Comparison of ENCODE assay signal across 10 cellular contexts in genomic region chr3:134651347-134652041, GRCh38. TPM values are rescaled to one million over a fixed set of nuclear protein-coding genes. Genes with fewer than 3 reads are reported as not detected.
DNase-seq lines count a peak whose midpoint lies in the region; ATAC-seq and TF ChIP-seq lines count a peak whose summit lies in the region.
"Had no signal": no experiment of that assay in that cellular context is flagged by ENCODE, and none has a peak within 500 bp of the region (broad histone marks: within the 10 kb centered on the region; RNA-seq: fewer than 3 reads in every experiment).

No MANE protein-coding gene starts in this region.

- WGBS in stomach, 5 donors = 6 to 12% (median 9%) methylated on average over 15 to 17 of the region's 17 CpGs

- H3K9me3 ChIP-seq in stomach = no peaks in the 10 kb centered on the region

- peaks cover 13 to 33% (median 22%) of the 10 kb centered on the region in 4 donors for H3K4me1 ChIP-seq in stomach

- TF ChIP-seq POLR2A in stomach (IDR thresholded peaks at IDR 0.05) = no peak

- TF ChIP-seq CTCF in HFF-Myc (IDR thresholded peaks at IDR 0.05; ENCODE audit: low read depth, low read length, missing control alignments) (no peak), kidney epithelial cell (IDR thresholded peaks at IDR 0.05; ENCODE audit: insufficient read depth, low read length, poor library complexity, severe bottlenecking) (no peak), stomach (IDR thresholded peaks at IDR 0.05) (no peak)

- H3K27ac ChIP-seq in caudate nucleus (ENCODE audit: low read depth, low read length) (peak overlapping the region; percentile 87), stomach (peak overlapping the region in 4 of 5 donors; percentile 18 to 70 (median 42))

- H3K4me3 ChIP-seq in HFF-Myc (replicated peaks; ENCODE audit: low read depth, low read length) = peak overlapping the region; percentile 27
- H3K4me3 ChIP-seq in kidney epithelial cell (ENCODE audit: low read depth, low read length) = peak overlapping the region; percentile 37
- peak overlapping the region; percentile 51 to 63 (median 57) for H3K4me3 ChIP-seq in stomach

- intact Hi-C loops in stomach (cut with DNase I; ENCODE audit: low total_unique reads) = no loop called here

- DNase-seq in HFF-Myc (ENCODE audit: extremely low read depth, low read depth) (no peak), caudate nucleus (lab: John Stamatoyannopoulos, UW) (peak in 15 of 61 donors; percentile 2 to 76 (median 31)), kidney epithelial cell (ENCODE audit: low read depth) (no peak), stomach (peak; percentile 69), NCI-H1048 (lab: John Stamatoyannopoulos, UW) (no peak)
- DNase-seq: NCI-H446 treated with DMSO at 0.1 percent for 48 hours; stimulated activated CD4-positive, alpha-beta T cell treated with anti-CD3 and anti-CD28 coated beads, Interleukin-1b, Interleukin-23, amount 100 ng/mL, for 48 hours had no signal

- H3K27me3 ChIP-seq in kidney epithelial cell (ENCODE audit: control insufficient read depth, insufficient read depth, low read length) (peaks cover 10% of the 10 kb centered on the region), stomach (peaks cover 0 to 12% (median 10%) of the 10 kb centered on the region in 3 donors)

- ATAC-seq in GM19324 (IDR thresholded peaks at IDR 0.05; ENCODE audit: low FRiP score, unreplicated experiment) (no peak), GM21381 (IDR thresholded peaks at IDR 0.05; ENCODE audit: unreplicated experiment) (no peak), GM18909 (IDR thresholded peaks at IDR 0.05; ENCODE audit: poor library complexity, unreplicated experiment) (no peak)

- no peak for TF ChIP-seq EP300 in stomach (IDR thresholded peaks at IDR 0.05)

- H3K36me3 ChIP-seq in kidney epithelial cell (ENCODE audit: control insufficient read depth, insufficient read depth, low read length) (no peaks in the 10 kb centered on the region), stomach (no peaks in the 10 kb centered on the region)

RNA-seq across cellular contexts. Expression of gene KY, which starts 0.7 kb away (rescaled TPM):
- total RNA-seq in kidney epithelial cell (0.04 and 0.27 TPM in 2 replicates), stomach (1 to 10 TPM in 1 of 5 donors, under 1 TPM in 1, not detected in 3; 0.55 to 3.6 TPM)
- under 1 TPM; 0.12 to 0.31 (median 0.25) TPM for polyA plus RNA-seq in stomach
